14 cellular contexts compared by ENCODE assay signal in genomic region chr18:59273936-59274928, GRCh38. TPM values are rescaled to one million over a fixed set of nuclear protein-coding genes. Genes with fewer than 3 reads are reported as not detected.
DNase-seq lines count a peak whose midpoint lies in the region; ATAC-seq, FAIRE-seq and TF ChIP-seq lines count a peak whose summit lies in the region.
"Had no signal": no experiment of that assay in that cellular context is flagged by ENCODE, and none has a peak within 500 bp of the region (broad histone marks: within the 10 kb centered on the region; RNA-seq: fewer than 3 reads in every experiment).

No MANE protein-coding gene starts in this region.

- H3K27ac Mint-ChIP-seq in GM23338 (no peak overlapping the region), neural progenitor cell (no peak overlapping the region), MCF 10A (ENCODE audit: low read depth, unreplicated experiment) (no peak overlapping the region)

- H3K9me3 Mint-ChIP-seq in GM23338 (peaks cover 3% of the 10 kb centered on the region; the same call in 1 of the 3 replicates), neural progenitor cell (peaks cover 2% of the 10 kb centered on the region), MCF 10A (ENCODE audit: unreplicated experiment) (no peaks in the 10 kb centered on the region)

- TF ChIP-seq CTCF in GM23338 (conservative IDR thresholded peaks at IDR 0.05; ENCODE audit: low read depth in 2 of 2) (no peak), endothelial cell of umbilical vein (IDR thresholded peaks at IDR 0.05; ENCODE audit: extremely low read depth in 1 of 2, insufficient read depth in 1 of 2, low read depth in 1 of 2, low read length in 2 of 2) (no peak), neural progenitor cell (IDR thresholded peaks at IDR 0.05) (no peak), MCF 10A (IDR thresholded peaks at IDR 0.05; ENCODE audit: unreplicated experiment) (no peak)

- ATAC-seq in GM23338 = peak; percentile 7

- dilution Hi-C loops in endothelial cell of umbilical vein (cut with MboI; ENCODE audit: extremely low pct_ligation_motif_present, low sequenced_read_pairs) = no loop called here

- H3K27me3 ChIP-seq in GM23338 (ENCODE audit: insufficient read depth) = peaks cover 100% of the 10 kb centered on the region
- peaks cover 79 to 87% of the 10 kb centered on the region in 2 experiments for H3K27me3 ChIP-seq in endothelial cell of umbilical vein (ENCODE audit: control insufficient read depth in 2 of 2, insufficient read depth in 2 of 2, low read length in 2 of 2)
- peaks cover 81% of the 10 kb centered on the region for H3K27me3 ChIP-seq in neural progenitor cell

- H3K9me3 ChIP-seq in endothelial cell of umbilical vein (replicated peaks; ENCODE audit: control insufficient read depth, insufficient read depth, low read length) (no peaks in the 10 kb centered on the region), neural progenitor cell (ENCODE audit: low read depth) (no peaks in the 10 kb centered on the region)
- H3K9me3 ChIP-seq: heart right ventricle had no signal

- H3K9me1 ChIP-seq in endothelial cell of umbilical vein (replicated peaks; ENCODE audit: control insufficient read depth, extremely low read depth, insufficient read depth, low read length) = no peaks in the 10 kb centered on the region

- POLR2A ChIA-PET in endothelial cell of umbilical vein (lab: Charles Lee) (no interaction called here), HEK293T (lab: Yijun Ruan, JAX) (interaction anchor here (0.6 kb wide), 1 partner anchor 11 kb away, joined by 3 read pairs; no protein-coding TSS in a partner anchor), MCF 10A (lab: Yijun Ruan, JAX) (interaction anchor here (0.6 kb wide), 1 partner anchor 34 kb away, joined by 3 read pairs; no protein-coding TSS in a partner anchor)

- TF ChIP-seq POLR2A in endothelial cell of umbilical vein (IDR thresholded peaks at IDR 0.05; ENCODE audit: low read depth, low read length) = no peak

- no peaks in the 10 kb centered on the region for H3K79me2 ChIP-seq in GM23338 (replicated peaks; ENCODE audit: insufficient read depth)
- no peaks in the 10 kb centered on the region for H3K79me2 ChIP-seq in endothelial cell of umbilical vein (ENCODE audit: control insufficient read depth, insufficient read depth, low read length)
- peaks cover 43% of the 10 kb centered on the region for H3K79me2 ChIP-seq in neural progenitor cell (ENCODE audit: low read depth)

- BruUV-seq in endothelial cell of umbilical vein (replicated peaks; lab: Mats Ljungman, UMichigan) (no TSS peak), MCF 10A (replicated peaks; lab: Mats Ljungman, UMichigan) (no TSS peak)

- H4K20me1 ChIP-seq in GM23338 (replicated peaks; ENCODE audit: insufficient read depth) = peaks cover 25% of the 10 kb centered on the region; the same call in 1 of the 2 replicates
- no peaks in the 10 kb centered on the region for H4K20me1 ChIP-seq in endothelial cell of umbilical vein (replicated peaks; ENCODE audit: control insufficient read depth, extremely low read depth, insufficient read depth, low read length)
- peaks cover 52% of the 10 kb centered on the region for H4K20me1 ChIP-seq in neural progenitor cell (ENCODE audit: low read depth)
- H4K20me1 ChIP-seq: BLaER1 treated with 17β-estradiol and CSF1 and Interleukin-3, amounts not matched to agents 10 nM and 100 nM had no signal

- CTCF ChIA-PET in endothelial cell of umbilical vein (lab: Charles Lee) (interaction anchor here (1.0 to 2.1 kb wide), 4 partner anchors 8 to 128 kb away, joined by 4 to 9 read pairs (median 5); no protein-coding TSS in a partner anchor), HEK293T (lab: Yijun Ruan, JAX) (no interaction called here), MCF 10A (lab: Yijun Ruan, JAX) (interaction anchor here (0.7 to 1.4 kb wide), 2 partner anchors 29 to 128 kb away, joined by 3 to 4 read pairs; no protein-coding TSS in a partner anchor)

- H3K27me3 Mint-ChIP-seq in GM23338 (ENCODE audit: insufficient read depth, low read depth, poor library complexity) (peaks cover 76% of the 10 kb centered on the region), neural progenitor cell (ENCODE audit: insufficient read depth, low read depth) (peaks cover 71% of the 10 kb centered on the region), MCF 10A (ENCODE audit: insufficient read depth, unreplicated experiment) (peaks cover 40% of the 10 kb centered on the region)

- peak; percentile 9 for DNase-seq in AG08396 (ENCODE audit: low spot score)
- DNase-seq in GM23338 (ENCODE audit: low spot score) = peak; percentile 75
- DNase-seq in endothelial cell of umbilical vein (ENCODE audit: low read depth, low spot score) = no peak
- peak; percentile 69 for DNase-seq in neural progenitor cell (ENCODE audit: low spot score)
- DNase-seq in LoVo (ENCODE audit: low spot score) = no peak
- DNase-seq in HEK293T (ENCODE audit: extremely low spot score) = no peak
- no peak for DNase-seq in HT-29 (ENCODE audit: low spot score)
- no peak for DNase-seq in MCF 10A (ENCODE audit: unreplicated experiment)
- DNase-seq: heart right ventricle, mammary epithelial cell had no signal

- H3K27ac ChIP-seq in GM23338 (ENCODE audit: low read depth) = no peak overlapping the region
- H3K27ac ChIP-seq in endothelial cell of umbilical vein (ENCODE audit: insufficient read depth, low read depth, low read length) = no peak overlapping the region
- H3K27ac ChIP-seq in neural progenitor cell = no peak overlapping the region
- H3K27ac ChIP-seq: BLaER1 treated with 17β-estradiol and CSF1 and Interleukin-3, amounts not matched to agents 10 nM and 100 nM; heart right ventricle; VCaP had no signal

- no peaks in the 10 kb centered on the region for H3K36me3 ChIP-seq in GM23338 (ENCODE audit: insufficient read depth)
- no peaks in the 10 kb centered on the region for H3K36me3 ChIP-seq in endothelial cell of umbilical vein (ENCODE audit: control insufficient read depth in 2 of 2, extremely low read depth in 1 of 2, insufficient read depth in 2 of 2, low read length in 2 of 2)
- H3K36me3 ChIP-seq in neural progenitor cell = peaks cover 18% of the 10 kb centered on the region
- H3K36me3 ChIP-seq: BLaER1 treated with 17β-estradiol and CSF1 and Interleukin-3, amounts not matched to agents 10 nM and 100 nM; heart right ventricle had no signal

- intact Hi-C loops in endothelial cell of umbilical vein (cut with micrococcal nuclease) = no loop called here
- intact Hi-C loops in MCF 10A (cut with micrococcal nuclease) = no loop called here

- peaks cover 41% of the 10 kb centered on the region for H3K4me1 Mint-ChIP-seq in GM23338
- H3K4me1 Mint-ChIP-seq in neural progenitor cell = peaks cover 31% of the 10 kb centered on the region
- H3K4me1 Mint-ChIP-seq in MCF 10A (ENCODE audit: insufficient read depth, unreplicated experiment) = no peaks in the 10 kb centered on the region

- no peak for FAIRE-seq in endothelial cell of umbilical vein (lab: Jason Lieb, UNC)

- H3K9me2 ChIP-seq in GM23338 (ENCODE audit: insufficient read depth) = no peaks in the 10 kb centered on the region

- peak overlapping the region; percentile 84 for H3K4me3 Mint-ChIP-seq in GM23338
- H3K4me3 Mint-ChIP-seq in neural progenitor cell = peak overlapping the region; percentile 82
- H3K4me3 Mint-ChIP-seq in MCF 10A (ENCODE audit: unreplicated experiment) = no peak overlapping the region

- no peaks in the 10 kb centered on the region for H3K36me3 Mint-ChIP-seq in GM23338 (ENCODE audit: low read depth)
- H3K36me3 Mint-ChIP-seq in neural progenitor cell = no peaks in the 10 kb centered on the region
- H3K36me3 Mint-ChIP-seq in MCF 10A (ENCODE audit: insufficient read depth, unreplicated experiment) = no peaks in the 10 kb centered on the region

- peak overlapping the region; percentile 99 for H2AFZ ChIP-seq in GM23338
- H2AFZ ChIP-seq in endothelial cell of umbilical vein (ENCODE audit: low read depth, low read length) = no peak overlapping the region
- no peak overlapping the region for H2AFZ ChIP-seq in neural progenitor cell (replicated peaks)

- H3K4me2 ChIP-seq in GM23338 (peak overlapping the region; percentile 98), endothelial cell of umbilical vein (ENCODE audit: insufficient read depth, low read length) (no peak overlapping the region), neural progenitor cell (peak overlapping the region; percentile 92)
- H3K4me2 ChIP-seq: BLaER1 treated with 17β-estradiol and CSF1 and Interleukin-3, amounts not matched to agents 10 nM and 100 nM had no signal

- peak overlapping the region; percentile 88 for H3K4me3 ChIP-seq in GM23338
- no peak overlapping the region for H3K4me3 ChIP-seq in endothelial cell of umbilical vein (replicated peaks in 1 of 3; ENCODE audit: insufficient read depth in 1 of 3, low read depth in 1 of 3, low read length in 3 of 3)
- peak overlapping the region; percentile 78 for H3K4me3 ChIP-seq in neural progenitor cell

- H3K9ac ChIP-seq in endothelial cell of umbilical vein (replicated peaks; ENCODE audit: extremely low read depth, insufficient read depth, low read length) = no peak overlapping the region
- no peak overlapping the region for H3K9ac ChIP-seq in neural progenitor cell
- H3K9ac ChIP-seq: BLaER1 treated with 17β-estradiol and CSF1 and Interleukin-3, amounts not matched to agents 10 nM and 100 nM had no signal

- H3F3A ChIP-seq in GM23338 (replicated peaks; ENCODE audit: low read depth) (peaks cover 22% of the 10 kb centered on the region), neural progenitor cell (ENCODE audit: low read depth) (peaks cover 65% of the 10 kb centered on the region)

- H3K4me1 ChIP-seq in GM23338 (ENCODE audit: insufficient read depth) (peaks cover 53% of the 10 kb centered on the region), endothelial cell of umbilical vein (ENCODE audit: control insufficient read depth, extremely low read depth, insufficient read depth, low read length) (peaks cover 2% of the 10 kb centered on the region), neural progenitor cell (peaks cover 70% of the 10 kb centered on the region)

RNA-seq across cellular contexts. Expression of gene RAX, which starts 1.0 kb away (rescaled TPM):
- 0.03 and 0.08 TPM in 2 replicates for total RNA-seq in GM23338 (2014; rRNA removed; shearing (Covaris generic))
- 0.16 and 0.68 TPM in 2 replicates for polyA plus RNA-seq in GM23338 (2016; fragmentation: Nextera tagmentation; extraction: Ambion mirVana)
- total RNA-seq in endothelial cell of umbilical vein = not detected in 2 replicates
- polyA plus RNA-seq in endothelial cell of umbilical vein = not detected in 2 replicates
- polyA plus RNA-seq in endothelial cell of umbilical vein (2011; cell fraction: cytosol; rRNA removed) = not detected in 2 replicates
- polyA plus RNA-seq in endothelial cell of umbilical vein (2011; cell fraction: nucleus; rRNA removed) = not detected in 2 replicates
- polyA plus RNA-seq in endothelial cell of umbilical vein (2012) = not detected in 2 replicates
- polyA minus RNA-seq in endothelial cell of umbilical vein = not detected in 2 replicates
- not detected for polyA minus RNA-seq in endothelial cell of umbilical vein (2011; cell fraction: cytosol; rRNA and poly(A)+ RNA removed)
- not detected in 2 replicates for polyA minus RNA-seq in endothelial cell of umbilical vein (2011; cell fraction: nucleus; rRNA and poly(A)+ RNA removed)
- 20.7 and 78.1 TPM in 2 replicates for total RNA-seq in neural progenitor cell (ENCODE audit: low replicate concordance)
- not detected in 2 replicates for total RNA-seq in HT-29 (2014; rRNA removed; shearing (Covaris generic))
- total RNA-seq in MCF 10A (2022) = not detected in 2 replicates
- total RNA-seq: heart right ventricle, LHCN-M2, mammary epithelial cell, SK-MEL-5 had no signal
- polyA plus RNA-seq: heart right ventricle, mammary epithelial cell had no signal

RNA-seq across cellular contexts. Expression of gene CPLX4, which starts 44.2 kb away (rescaled TPM):
- not detected in 2 replicates for total RNA-seq in GM23338 (2014; rRNA removed; shearing (Covaris generic))
- polyA plus RNA-seq in GM23338 (2016; fragmentation: Nextera tagmentation; extraction: Ambion mirVana) (not detected in 2 replicates), endothelial cell of umbilical vein (not detected in 2 replicates)
- total RNA-seq in endothelial cell of umbilical vein (not detected in 2 replicates), neural progenitor cell (ENCODE audit: low replicate concordance) (0.12 and 2.2 TPM in 2 replicates), MCF 10A (2022) (not detected in 2 replicates)
- not detected in 2 replicates for polyA plus RNA-seq in endothelial cell of umbilical vein (2011; cell fraction: cytosol; rRNA removed)
- not detected in 2 replicates for polyA plus RNA-seq in endothelial cell of umbilical vein (2011; cell fraction: nucleus; rRNA removed)
- not detected in 2 replicates for polyA plus RNA-seq in endothelial cell of umbilical vein (2012)
- polyA minus RNA-seq in endothelial cell of umbilical vein = not detected in 2 replicates
- not detected for polyA minus RNA-seq in endothelial cell of umbilical vein (2011; cell fraction: cytosol; rRNA and poly(A)+ RNA removed)
- polyA minus RNA-seq in endothelial cell of umbilical vein (2011; cell fraction: nucleus; rRNA and poly(A)+ RNA removed) = not detected in 2 replicates
- not detected in 2 replicates for total RNA-seq in HT-29 (2014; rRNA removed; shearing (Covaris generic))
- total RNA-seq: LHCN-M2, mammary epithelial cell, SK-MEL-5 had no signal
- polyA plus RNA-seq: heart right ventricle, mammary epithelial cell had no signal

RNA-seq across cellular contexts. Expression of gene GRP, which starts 54.3 kb away (rescaled TPM):
- not detected in 2 replicates for total RNA-seq in GM23338 (2014; rRNA removed; shearing (Covaris generic))
- not detected in 2 replicates for polyA plus RNA-seq in GM23338 (2016; fragmentation: Nextera tagmentation; extraction: Ambion mirVana)
- not detected in 2 replicates for total RNA-seq in endothelial cell of umbilical vein
- polyA plus RNA-seq in endothelial cell of umbilical vein = not detected in 2 replicates
- polyA plus RNA-seq in endothelial cell of umbilical vein (2011; cell fraction: cytosol; rRNA removed) = not detected in 2 replicates
- polyA plus RNA-seq in endothelial cell of umbilical vein (2011; cell fraction: nucleus; rRNA removed) = not detected in 2 replicates
- not detected in 2 replicates for polyA plus RNA-seq in endothelial cell of umbilical vein (2012)
- polyA minus RNA-seq in endothelial cell of umbilical vein = not detected in 2 replicates
- polyA minus RNA-seq in endothelial cell of umbilical vein (2011; cell fraction: cytosol; rRNA and poly(A)+ RNA removed) = not detected
- polyA minus RNA-seq in endothelial cell of umbilical vein (2011; cell fraction: nucleus; rRNA and poly(A)+ RNA removed) = not detected in 2 replicates
- total RNA-seq in neural progenitor cell (ENCODE audit: low replicate concordance) = 2.1 TPM in 1 of 2 replicates, not detected in the other
- total RNA-seq in HT-29 (2014; rRNA removed; shearing (Covaris generic)) = not detected in 2 replicates
- not detected in 2 replicates for total RNA-seq in MCF 10A (2022)
- total RNA-seq: heart right ventricle, LHCN-M2, mammary epithelial cell, SK-MEL-5 had no signal
- polyA plus RNA-seq: heart right ventricle, mammary epithelial cell had no signal

Comparison
In these comparisons a context has a peak if more than half of its experiments do, and no peak if none do; other contexts are left out.
1. DNase-seq: peak in AG08396 (single experiment), GM23338 (single experiment) and neural progenitor cell (single experiment); none in endothelial cell of umbilical vein (single experiment), LoVo (single experiment), HEK293T (single experiment), HT-29 (single experiment) and MCF 10A (single experiment).
2. H3K4me3 ChIP-seq: peak in GM23338 (single experiment) and neural progenitor cell (single experiment); none in endothelial cell of umbilical vein (0 of 3).
3. RNA of gene RAX, which starts 1.0 kb away (total RNA-seq): 20.7 to 78.1 TPM in neural progenitor cell; 0.03 to 0.08 TPM in GM23338, not detected in MCF 10A, not detected in endothelial cell of umbilical vein and not detected in HT-29; every median in the first group is over 10 times any median in the second.